1 cellular context compared by ENCODE assay signal in the genomic region with DNA sequence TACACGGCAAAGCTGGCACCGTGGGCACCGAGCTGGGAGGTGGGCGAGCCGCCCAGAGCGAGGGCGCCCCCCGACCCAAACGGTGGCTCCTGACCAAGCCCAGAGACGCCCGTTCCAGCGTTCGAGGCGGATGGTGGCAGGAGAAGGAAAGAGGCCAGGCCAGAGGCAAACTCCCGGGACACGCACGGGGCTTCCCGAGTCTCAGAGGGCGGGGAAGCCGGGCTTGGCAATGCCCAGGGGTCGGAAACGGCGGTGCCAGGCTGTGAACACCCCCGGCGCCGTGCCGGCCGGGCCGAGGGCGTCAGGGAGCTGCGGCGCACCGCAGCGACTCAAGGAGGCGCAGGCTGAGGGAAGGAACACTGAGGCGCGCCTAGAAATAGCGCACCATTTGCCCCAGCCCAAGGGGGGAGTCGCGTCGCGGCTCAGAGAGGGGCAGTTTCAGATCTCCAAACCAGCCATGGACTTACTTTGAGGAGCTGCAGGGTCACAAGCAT.
TF ChIP-seq lines count a peak whose summit lies in the region.

No MANE protein-coding gene starts in this region.

TF ChIP-seq in HepG2, 621 proteins besides CTCF, POLR2A, EP300 and RAD21 (continued from another document and continues in another):
- TF ChIP-seq EZH2 (conservative IDR thresholded peaks at IDR 0.05; ENCODE audit: low read depth, low read length) (no peak), ZNF143 (CRISPR knock-in tag; IDR thresholded peaks at IDR 0.05) (no peak), FOXJ3 (CRISPR knock-in tag; IDR thresholded peaks at IDR 0.05; ENCODE audit: borderline replicate concordance) (peak; percentile 35; the same call in 1 of the 2 replicates), CENPT (CRISPR knock-in tag; IDR thresholded peaks at IDR 0.05; ENCODE audit: low read depth) (0 out of 2 replicates have a peak, but pooled peaks have one; percentile 21), SATB2 (CRISPR knock-in tag; IDR thresholded peaks at IDR 0.05) (no peak), ZFY (CRISPR knock-in tag; IDR thresholded peaks at IDR 0.05) (peak; percentile 52), LBX2 (CRISPR knock-in tag; IDR thresholded peaks at IDR 0.05; ENCODE audit: borderline replicate concordance) (no peak), ZNF362 (CRISPR knock-in tag; IDR thresholded peaks at IDR 0.05; ENCODE audit: borderline replicate concordance) (no peak), KLF15 (CRISPR knock-in tag; IDR thresholded peaks at IDR 0.05; ENCODE audit: borderline replicate concordance) (no peak), HCFC1 (IDR thresholded peaks at IDR 0.05; ENCODE audit: low read depth, low read length) (no peak), BORCS8-MEF2B (CRISPR knock-in tag; IDR thresholded peaks at IDR 0.05) (no peak), ZNF33B (CRISPR knock-in tag; IDR thresholded peaks at IDR 0.05) (no peak), ZNF138 (CRISPR knock-in tag; IDR thresholded peaks at IDR 0.05; ENCODE audit: low read depth) (0 out of 2 replicates have a peak, but pooled peaks have one; percentile 89), ZNF75D (CRISPR knock-in tag; IDR thresholded peaks at IDR 0.05; ENCODE audit: borderline replicate concordance) (0 out of 2 replicates have a peak, but pooled peaks have one; percentile 24), SOX13 (IDR thresholded peaks at IDR 0.05) (no peak), SOX13 (CRISPR knock-in tag; conservative IDR thresholded peaks at IDR 0.05 in 1 of 2, IDR thresholded peaks at IDR 0.05 in 1 of 2) (no peak), ZNF205 (CRISPR knock-in tag; IDR thresholded peaks at IDR 0.05) (no peak), PRPF4 (IDR thresholded peaks at IDR 0.05; ENCODE audit: low read depth, low read length, poor library complexity, severe bottlenecking) (no peak), RFXANK (CRISPR knock-in tag; IDR thresholded peaks at IDR 0.05) (no peak), FOXK2 (IDR thresholded peaks at IDR 0.05) (no peak), PHF20 (CRISPR knock-in tag; IDR thresholded peaks at IDR 0.05) (no peak), ZNF777 (CRISPR knock-in tag; IDR thresholded peaks at IDR 0.05) (no peak), ARID3A (IDR thresholded peaks at IDR 0.05; ENCODE audit: low read depth, low read length) (no peak), DMAP1 (CRISPR knock-in tag; IDR thresholded peaks at IDR 0.05) (no peak), ETV5 (CRISPR knock-in tag; IDR thresholded peaks at IDR 0.05; ENCODE audit: borderline replicate concordance) (no peak; the same call in 1 of the 2 replicates), TBP (CRISPR knock-in tag; IDR thresholded peaks at IDR 0.05) (no peak), SMC3 (IDR thresholded peaks at IDR 0.05; ENCODE audit: low read length) (no peak), THRA (CRISPR knock-in tag; IDR thresholded peaks at IDR 0.05; ENCODE audit: borderline replicate concordance) (no peak), ZNF607 (CRISPR knock-in tag; IDR thresholded peaks at IDR 0.05; ENCODE audit: borderline replicate concordance) (peak; percentile 53; the same call in 1 of the 2 replicates), SOX6 (IDR thresholded peaks at IDR 0.05) (no peak), SOX6 (CRISPR knock-in tag; IDR thresholded peaks at IDR 0.05) (no peak), ZNF563 (CRISPR knock-in tag; IDR thresholded peaks at IDR 0.05) (0 out of 2 replicates have a peak, but pooled peaks have one; percentile 47), IKZF4 (CRISPR knock-in tag; IDR thresholded peaks at IDR 0.05; ENCODE audit: borderline replicate concordance, low read depth, not compliant biosample characterization) (no peak), ZNF180 (CRISPR knock-in tag; IDR thresholded peaks at IDR 0.05; ENCODE audit: borderline replicate concordance, low read depth) (0 out of 2 replicates have a peak, but pooled peaks have one; percentile 19), NFIC (IDR thresholded peaks at IDR 0.05; ENCODE audit: low read length) (no peak), ZFYVE20 (CRISPR knock-in tag; IDR thresholded peaks at IDR 0.05; ENCODE audit: borderline replicate concordance, low read depth) (no peak), ZFP90 (CRISPR knock-in tag; IDR thresholded peaks at IDR 0.05; ENCODE audit: borderline replicate concordance) (peak; percentile 88; the same call in 1 of the 2 replicates), ZNF235 (CRISPR knock-in tag; IDR thresholded peaks at IDR 0.05; ENCODE audit: borderline replicate concordance) (no peak; the same call in 1 of the 2 replicates), ZNF569 (CRISPR knock-in tag; IDR thresholded peaks at IDR 0.05; ENCODE audit: borderline replicate concordance) (no peak), TEAD2 (CRISPR knock-in tag; IDR thresholded peaks at IDR 0.05) (no peak), HNRNPK (IDR thresholded peaks at IDR 0.05; ENCODE audit: low read depth, low read length, poor library complexity, severe bottlenecking) (no peak), SNAPC2 (CRISPR knock-in tag; IDR thresholded peaks at IDR 0.05) (peak; percentile 52; the same call in 1 of the 2 replicates), ZBTB7B (CRISPR knock-in tag; IDR thresholded peaks at IDR 0.05) (no peak; the same call in 1 of the 2 replicates), ZNF782 (CRISPR knock-in tag; IDR thresholded peaks at IDR 0.05; ENCODE audit: borderline replicate concordance) (peak; percentile 75; the same call in 1 of the 2 replicates), BATF2 (CRISPR knock-in tag; IDR thresholded peaks at IDR 0.05) (no peak), HIVEP1 (CRISPR knock-in tag; IDR thresholded peaks at IDR 0.05) (0 out of 2 replicates have a peak, but pooled peaks have one; percentile 11), FOXC1 (CRISPR knock-in tag; IDR thresholded peaks at IDR 0.05; ENCODE audit: borderline replicate concordance) (no peak), ZNF101 (CRISPR knock-in tag; IDR thresholded peaks at IDR 0.05; ENCODE audit: borderline replicate concordance, low read depth) (0 out of 2 replicates have a peak, but pooled peaks have one; percentile 32), BCL6 (CRISPR knock-in tag; IDR thresholded peaks at IDR 0.05) (no peak), ZBTB7A (CRISPR knock-in tag; IDR thresholded peaks at IDR 0.05) (no peak), TOPORS (CRISPR knock-in tag; IDR thresholded peaks at IDR 0.05) (peak; percentile 42), SIN3B (IDR thresholded peaks at IDR 0.05; ENCODE audit: low read length) (no peak), ARHGAP35 (CRISPR knock-in tag; IDR thresholded peaks at IDR 0.05; ENCODE audit: borderline replicate concordance) (peak; percentile 63; the same call in 1 of the 2 replicates), GABPB1 (CRISPR knock-in tag; IDR thresholded peaks at IDR 0.05) (peak; percentile 16; the same call in 1 of the 2 replicates), ZNF691 (CRISPR knock-in tag; IDR thresholded peaks at IDR 0.05; ENCODE audit: borderline replicate concordance, low read depth) (no peak), EEA1 (CRISPR knock-in tag; IDR thresholded peaks at IDR 0.05; ENCODE audit: borderline replicate concordance) (no peak; the same call in 1 of the 2 replicates), ZNF260 (CRISPR knock-in tag; IDR thresholded peaks at IDR 0.05; ENCODE audit: borderline replicate concordance, low read depth) (no peak)
- TF ChIP-seq, protein P1, sequence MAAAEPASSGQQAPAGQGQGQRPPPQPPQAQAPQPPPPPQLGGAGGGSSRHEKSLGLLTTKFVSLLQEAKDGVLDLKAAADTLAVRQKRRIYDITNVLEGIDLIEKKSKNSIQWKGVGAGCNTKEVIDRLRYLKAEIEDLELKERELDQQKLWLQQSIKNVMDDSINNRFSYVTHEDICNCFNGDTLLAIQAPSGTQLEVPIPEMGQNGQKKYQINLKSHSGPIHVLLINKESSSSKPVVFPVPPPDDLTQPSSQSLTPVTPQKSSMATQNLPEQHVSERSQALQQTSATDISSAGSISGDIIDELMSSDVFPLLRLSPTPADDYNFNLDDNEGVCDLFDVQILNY (CRISPR knock-in tag; conservative IDR thresholded peaks at IDR 0.05): no peak
- TF ChIP-seq, protein P2, sequence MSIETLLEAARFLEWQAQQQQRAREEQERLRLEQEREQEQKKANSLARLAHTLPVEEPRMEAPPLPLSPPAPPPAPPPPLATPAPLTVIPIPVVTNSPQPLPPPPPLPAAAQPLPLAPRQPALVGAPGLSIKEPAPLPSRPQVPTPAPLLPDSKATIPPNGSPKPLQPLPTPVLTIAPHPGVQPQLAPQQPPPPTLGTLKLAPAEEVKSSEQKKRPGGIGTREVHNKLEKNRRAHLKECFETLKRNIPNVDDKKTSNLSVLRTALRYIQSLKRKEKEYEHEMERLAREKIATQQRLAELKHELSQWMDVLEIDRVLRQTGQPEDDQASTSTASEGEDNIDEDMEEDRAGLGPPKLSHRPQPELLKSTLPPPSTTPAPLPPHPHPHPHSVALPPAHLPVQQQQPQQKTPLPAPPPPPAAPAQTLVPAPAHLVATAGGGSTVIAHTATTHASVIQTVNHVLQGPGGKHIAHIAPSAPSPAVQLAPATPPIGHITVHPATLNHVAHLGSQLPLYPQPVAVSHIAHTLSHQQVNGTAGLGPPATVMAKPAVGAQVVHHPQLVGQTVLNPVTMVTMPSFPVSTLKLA (IDR thresholded peaks at IDR 0.05): no peak
- TF ChIP-seq, protein P3, sequence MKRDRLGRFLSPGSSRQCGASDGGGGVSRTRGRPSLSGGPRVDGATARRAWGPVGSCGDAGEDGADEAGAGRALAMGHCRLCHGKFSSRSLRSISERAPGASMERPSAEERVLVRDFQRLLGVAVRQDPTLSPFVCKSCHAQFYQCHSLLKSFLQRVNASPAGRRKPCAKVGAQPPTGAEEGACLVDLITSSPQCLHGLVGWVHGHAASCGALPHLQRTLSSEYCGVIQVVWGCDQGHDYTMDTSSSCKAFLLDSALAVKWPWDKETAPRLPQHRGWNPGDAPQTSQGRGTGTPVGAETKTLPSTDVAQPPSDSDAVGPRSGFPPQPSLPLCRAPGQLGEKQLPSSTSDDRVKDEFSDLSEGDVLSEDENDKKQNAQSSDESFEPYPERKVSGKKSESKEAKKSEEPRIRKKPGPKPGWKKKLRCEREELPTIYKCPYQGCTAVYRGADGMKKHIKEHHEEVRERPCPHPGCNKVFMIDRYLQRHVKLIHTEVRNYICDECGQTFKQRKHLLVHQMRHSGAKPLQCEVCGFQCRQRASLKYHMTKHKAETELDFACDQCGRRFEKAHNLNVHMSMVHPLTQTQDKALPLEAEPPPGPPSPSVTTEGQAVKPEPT (CRISPR knock-in tag; IDR thresholded peaks at IDR 0.05; ENCODE audit: low read depth): no peak
- TF ChIP-seq, protein P4, sequence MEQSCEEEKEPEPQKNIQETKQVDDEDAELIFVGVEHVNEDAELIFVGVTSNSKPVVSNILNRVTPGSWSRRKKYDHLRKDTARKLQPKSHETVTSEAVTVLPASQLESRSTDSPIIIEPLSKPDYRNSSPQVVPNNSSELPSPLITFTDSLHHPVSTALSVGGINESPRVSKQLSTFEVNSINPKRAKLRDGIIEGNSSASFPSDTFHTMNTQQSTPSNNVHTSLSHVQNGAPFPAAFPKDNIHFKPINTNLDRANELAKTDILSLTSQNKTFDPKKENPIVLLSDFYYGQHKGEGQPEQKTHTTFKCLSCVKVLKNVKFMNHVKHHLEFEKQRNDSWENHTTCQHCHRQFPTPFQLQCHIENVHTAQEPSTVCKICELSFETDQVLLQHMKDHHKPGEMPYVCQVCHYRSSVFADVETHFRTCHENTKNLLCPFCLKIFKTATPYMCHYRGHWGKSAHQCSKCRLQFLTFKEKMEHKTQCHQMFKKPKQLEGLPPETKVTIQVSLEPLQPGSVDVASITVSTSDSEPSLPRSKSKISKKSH (CRISPR knock-in tag; IDR thresholded peaks at IDR 0.05; ENCODE audit: borderline replicate concordance): peak; percentile 32; the same call in 1 of the 2 replicates
